12 cellular contexts compared by ENCODE assay signal in genomic region chr20:401682-402495, GRCh38. TPM values are rescaled to one million over a fixed set of nuclear protein-coding genes. Genes with fewer than 3 reads are reported as not detected.
DNase-seq lines count a peak whose midpoint lies in the region; ATAC-seq and TF ChIP-seq lines count a peak whose summit lies in the region.
"Had no signal": no experiment of that assay in that cellular context is flagged by ENCODE, and none has a peak within 500 bp of the region (broad histone marks: within the 10 kb centered on the region; RNA-seq: fewer than 3 reads in every experiment).

No MANE protein-coding gene starts in this region.

- H2AFZ ChIP-seq in HCT116 (ENCODE audit: low read depth, low read length, poor library complexity, severe bottlenecking) = peak overlapping the region; percentile 75

- H3K9ac ChIP-seq in HCT116 (ENCODE audit: low read length) = no peak overlapping the region

- POLR2A ChIA-PET in HCT116 (lab: Charles Lee) = interaction anchor here (0.6 to 19.5 kb wide), 3 partner anchors 28 to 103 kb away, joined by 3 to 639 read pairs (median 5); partner anchors contain the start of gene TRIB3
- POLR2A ChIA-PET in Panc1 (lab: Charles Lee) = no interaction called here

- H3K36me3 ChIP-seq in HCT116 (ENCODE audit: control insufficient read depth in 1 of 2, insufficient read depth in 2 of 2, low read length in 2 of 2) (peaks cover 4 to 10% of the 10 kb centered on the region in 2 experiments; a peak in 3 of 4 replicates), Panc1 (ENCODE audit: control insufficient read depth, insufficient read depth, low read length) (no peaks in the 10 kb centered on the region), lower lobe of right lung (peaks cover 15% of the 10 kb centered on the region)

- no peak for TF ChIP-seq POLR2A in HCT116 (IDR thresholded peaks at IDR 0.05; ENCODE audit: borderline replicate concordance, extremely low read depth, insufficient read depth, insufficient read length)

- no peaks in the 10 kb centered on the region for H3K9me2 ChIP-seq in HCT116 (ENCODE audit: insufficient read depth)

- CTCF ChIA-PET in HCT116 (lab: Charles Lee) = no interaction called here
- CTCF ChIA-PET in Panc1 (lab: Charles Lee) = interaction anchor here (0.5 kb wide), 1 partner anchor 21 kb away, joined by 6 read pairs; the partner anchor contains the start of gene TRIB3

- H3K27me3 ChIP-seq in HCT116 (ENCODE audit: insufficient read depth, low read length) = no peaks in the 10 kb centered on the region
- H3K27me3 ChIP-seq in Panc1 (ENCODE audit: control insufficient read depth, insufficient read depth, low read length) = no peaks in the 10 kb centered on the region
- H3K27me3 ChIP-seq in lower lobe of right lung (ENCODE audit: low read depth) = no peaks in the 10 kb centered on the region

- no peak; the same call in 1 of the 2 replicates for TF ChIP-seq RAD21 in HCT116 (IDR thresholded peaks at IDR 0.05; ENCODE audit: low read depth)

- peak overlapping the region; percentile 18; the same call in 1 of the 2 replicates for H3K27ac ChIP-seq in HCT116 (ENCODE audit: low read depth, low read length)
- peak overlapping the region; percentile 75; the same call in 1 of the 2 replicates for H3K27ac ChIP-seq in Panc1 (ENCODE audit: low read length)
- H3K27ac ChIP-seq in lower lobe of right lung = no peak overlapping the region
- no peak overlapping the region for H3K27ac ChIP-seq in coronary artery

- RAD21 ChIA-PET in HCT116 (lab: Charles Lee; ENCODE audit: low non-redundant PET in 1 of 2, low total read pairs in 2 of 2, uncharacterized antibody in 2 of 2, unreplicated experiment in 2 of 2) = interaction anchor here in 1 of 2 experiments (0.6 kb wide), 1 partner anchor 19 kb away, joined by 3 read pairs; no protein-coding TSS in a partner anchor

- peak overlapping the region; percentile 52 for H3K4me2 ChIP-seq in HCT116 (ENCODE audit: low read length)

- H4K20me1 ChIP-seq in HCT116 (ENCODE audit: insufficient read depth) = no peaks in the 10 kb centered on the region

- H3K9me3 ChIP-seq in HCT116 (ENCODE audit: control insufficient read depth in 1 of 2, insufficient read depth in 1 of 2, low read depth in 1 of 2, low read length in 2 of 2) (peaks cover 0 to 6% of the 10 kb centered on the region in 2 experiments; a peak in 1 of 4 replicates), Panc1 (ENCODE audit: control insufficient read depth, insufficient read depth, low read depth, low read length) (peaks cover 6% of the 10 kb centered on the region; the same call in 1 of the 2 replicates), lower lobe of right lung (no peaks in the 10 kb centered on the region)

- H3K4me1 ChIP-seq in HCT116 (ENCODE audit: control insufficient read depth in 1 of 2, insufficient read depth in 2 of 2, low read length in 2 of 2) = peaks cover 20 to 35% of the 10 kb centered on the region in 2 experiments
- peaks cover 8% of the 10 kb centered on the region for H3K4me1 ChIP-seq in Panc1 (ENCODE audit: control insufficient read depth, insufficient read depth, low read length)
- peaks cover 2% of the 10 kb centered on the region for H3K4me1 ChIP-seq in lower lobe of right lung

- ATAC-seq in HCT116 (peak; percentile 69), Panc1 (no peak; the same call in 1 of the 2 replicates), lower lobe of right lung (no peak)

- no TSS peak for BruUV-seq in HCT116 (replicated peaks; lab: Mats Ljungman, UMichigan)
- no TSS peak for BruUV-seq in Panc1 (replicated peaks; lab: Mats Ljungman, UMichigan)

- in situ Hi-C loops in Panc1 (cut with HindIII; ENCODE audit: low pct_unique_long_range_greater_than_20kb, low sequenced_read_pairs) = no loop called here

- H3K4me3 ChIP-seq in AG09309 (ENCODE audit: control insufficient read depth, low read depth, low read length) (no peak overlapping the region), HCT116 (replicated peaks in 1 of 2; ENCODE audit: low read depth in 1 of 2, low read length in 2 of 2) (no peak overlapping the region), Panc1 (ENCODE audit: low read depth in 2 of 2, low read length in 2 of 2) (no peak overlapping the region), lower lobe of right lung (no peak overlapping the region), coronary artery (no peak overlapping the region)
- H3K4me3 ChIP-seq: lung had no signal

- TF ChIP-seq CTCF in AG09309 (IDR thresholded peaks at IDR 0.05; ENCODE audit: control insufficient read depth, insufficient read depth, low read depth, low read length, missing control alignments) (no peak), HCT116 (IDR thresholded peaks at IDR 0.05 in 2 of 3, conservative IDR thresholded peaks at IDR 0.05 in 1 of 3; ENCODE audit: borderline replicate concordance in 1 of 3, insufficient read depth in 1 of 3, low read depth in 2 of 3, low read length in 2 of 3) (no peak), Panc1 (IDR thresholded peaks at IDR 0.05) (no peak), lower lobe of right lung (IDR thresholded peaks at IDR 0.05) (no peak), coronary artery (IDR thresholded peaks at IDR 0.05) (no peak)

- intact Hi-C loops in HCT116 (cut with micrococcal nuclease) (loop anchor here (2.0 to 5.0 kb wide), 2 partner anchors 21 to 40 kb away; partner anchors contain the start of gene TRIB3), Panc1 (cut with micrococcal nuclease; ENCODE audit: unreplicated experiment) (no loop called here), lower lobe of right lung (cut with DNase I) (loop anchor here (10.0 kb wide), 1 partner anchor 47 kb away; no protein-coding TSS in a partner anchor)

- peak; percentile 62 for DNase-seq in AG09309 (ENCODE audit: low read depth)
- peak; percentile 94 for DNase-seq in HCT116 (ENCODE audit: low read depth, low spot score)
- peak; percentile 95 for DNase-seq in Panc1 (ENCODE audit: low read depth, low spot score)
- peak; percentile 56 for DNase-seq in fibroblast of peridontal ligament (ENCODE audit: extremely low read depth)
- DNase-seq in COR-L47 (lab: John Stamatoyannopoulos, UW) = no peak
- DNase-seq in lower lobe of right lung = no peak
- no peak for DNase-seq in NCI-H1092 treated with DMSO at 0.1 percent for 48 hours (lab: John Stamatoyannopoulos, UW)
- DNase-seq in coronary artery (ENCODE audit: low spot score) = no peak
- DNase-seq: activated B cell treated with CpG ODN at 0.5 μM for 24 hours, GDM1, NCI-H2081 treated with DMSO at 0.1 percent for 48 hours had no signal

- H3K79me2 ChIP-seq in HCT116 (ENCODE audit: insufficient read depth, low read length) = no peaks in the 10 kb centered on the region

TF ChIP-seq in HCT116, 20 proteins besides CTCF, POLR2A, EP300 and RAD21:
- peak; percentile 88 for TF ChIP-seq CBX3 (IDR thresholded peaks at IDR 0.05; ENCODE audit: low read depth)
- peak; percentile 78 for TF ChIP-seq JUND (IDR thresholded peaks at IDR 0.05)
- peak; percentile 100 for TF ChIP-seq CEBPB (IDR thresholded peaks at IDR 0.05; ENCODE audit: low read depth)
- TF ChIP-seq MAX (IDR thresholded peaks at IDR 0.05) = peak; percentile 70
- no peak for TF ChIP-seq EZH2phosphoT487 (IDR thresholded peaks at IDR 0.05; ENCODE audit: borderline replicate concordance)
- no peak for TF ChIP-seq ZBTB33 (IDR thresholded peaks at IDR 0.05; ENCODE audit: extremely low read depth, insufficient replicate concordance, low read length)
- TF ChIP-seq TCF7L2 (IDR thresholded peaks at IDR 0.05; ENCODE audit: borderline replicate concordance, extremely low read depth, insufficient read depth, insufficient read length) = peak; percentile 27
- peak; percentile 80 for TF ChIP-seq FOSL1 (IDR thresholded peaks at IDR 0.05; ENCODE audit: low read depth)
- TF ChIP-seq SP1 (IDR thresholded peaks at IDR 0.05; ENCODE audit: low read depth) = peak; percentile 99
- no peak for TF ChIP-seq YY1 (IDR thresholded peaks at IDR 0.05; ENCODE audit: extremely low read depth, insufficient replicate concordance, low read depth, low read length)
- TF ChIP-seq SRF (IDR thresholded peaks at IDR 0.05; ENCODE audit: low read depth) = peak; percentile 72
- TF ChIP-seq POLR2AphosphoS5 (IDR thresholded peaks at IDR 0.05; ENCODE audit: low read depth, low read length) = peak; percentile 80
- TF ChIP-seq SIN3A (IDR thresholded peaks at IDR 0.05; ENCODE audit: low read depth) = peak; percentile 79
- 0 out of 2 replicates have a peak, but pooled peaks have one; percentile 33 for TF ChIP-seq EGR1 (IDR thresholded peaks at IDR 0.05; ENCODE audit: low read depth)

RNA-seq across cellular contexts. Expression of gene RBCK1, which starts 6.2 kb away (rescaled TPM):
- total RNA-seq in HCT116 (2021; ENCODE audit: unreplicated experiment) (180 TPM), Panc1 (2021; ENCODE audit: unreplicated experiment) (97.1 TPM), lower lobe of right lung (95.7 TPM)
- polyA plus RNA-seq in HCT116 (2012) = 404 and 522 TPM in 2 replicates
- polyA plus RNA-seq in Panc1 (2012; ENCODE audit: insufficient read length) = 109 TPM

RNA-seq across cellular contexts. Expression of gene TRIB3, which starts 21.3 kb away (rescaled TPM):
- total RNA-seq in HCT116 (2021; ENCODE audit: unreplicated experiment) (113 TPM), Panc1 (2021; ENCODE audit: unreplicated experiment) (35.6 TPM), lower lobe of right lung (13.9 TPM)
- polyA plus RNA-seq in HCT116 (2012) = 184 and 189 TPM in 2 replicates
- 41.6 TPM for polyA plus RNA-seq in Panc1 (2012; ENCODE audit: insufficient read length)

RNA-seq across cellular contexts. Expression of gene NRSN2, which starts 55.0 kb away (rescaled TPM):
- total RNA-seq in HCT116 (2021; ENCODE audit: unreplicated experiment) (1.9 TPM), Panc1 (2021; ENCODE audit: unreplicated experiment) (44.9 TPM), lower lobe of right lung (17.3 TPM)
- 2.0 and 2.5 TPM in 2 replicates for polyA plus RNA-seq in HCT116 (2012)
- polyA plus RNA-seq in Panc1 (2012; ENCODE audit: insufficient read length) = 74.8 TPM

Comparison
In these comparisons a context has a peak if more than half of its experiments do, and no peak if none do; other contexts are left out.
1. DNase-seq: peak in AG09309 (single experiment), HCT116 (single experiment), Panc1 (single experiment) and fibroblast of peridontal ligament (single experiment); none in COR-L47 (single experiment), lower lobe of right lung (single experiment), NCI-H1092 treated with DMSO at 0.1 percent for 48 hours (single experiment) and coronary artery (single experiment).
2. H3K27ac ChIP-seq: peak in HCT116 (single experiment) and Panc1 (single experiment); none in lower lobe of right lung (single experiment) and coronary artery (0 of 2).